In the genomic region with DNA sequence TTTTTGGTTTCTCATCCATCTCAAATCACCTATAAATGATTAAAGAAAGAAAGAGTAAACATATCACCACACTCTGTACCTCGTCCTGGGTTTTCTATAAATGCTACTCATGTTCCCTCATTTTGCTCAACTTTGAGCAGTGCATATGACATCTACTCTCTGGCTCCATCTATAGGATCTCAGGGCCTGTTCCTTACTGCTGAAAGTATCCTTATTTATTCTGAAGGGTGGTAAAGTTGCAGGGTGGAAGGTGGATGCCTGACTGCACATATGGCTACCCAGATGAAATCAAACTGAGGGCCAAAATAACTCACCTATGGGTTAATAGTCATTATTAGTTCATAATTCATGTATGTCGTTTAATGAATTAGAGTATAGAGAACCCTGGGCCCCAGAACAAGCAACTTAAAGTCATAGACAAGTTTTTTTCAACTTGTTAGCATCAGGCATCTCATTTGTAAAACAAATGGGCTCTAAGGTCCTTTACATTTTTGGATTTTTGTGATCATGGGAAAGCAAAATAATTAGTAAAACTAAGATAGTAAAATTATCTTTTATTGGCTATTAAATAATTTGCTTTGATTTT, we compare ENCODE assay signal across 1 cellular context.
TF ChIP-seq lines count a peak whose summit lies in the region.

No MANE protein-coding gene starts in this region.

TF ChIP-seq in WTC11, 78 proteins besides CTCF, POLR2A, EP300 and RAD21 (continued from another document):
- TF ChIP-seq, protein P1, sequence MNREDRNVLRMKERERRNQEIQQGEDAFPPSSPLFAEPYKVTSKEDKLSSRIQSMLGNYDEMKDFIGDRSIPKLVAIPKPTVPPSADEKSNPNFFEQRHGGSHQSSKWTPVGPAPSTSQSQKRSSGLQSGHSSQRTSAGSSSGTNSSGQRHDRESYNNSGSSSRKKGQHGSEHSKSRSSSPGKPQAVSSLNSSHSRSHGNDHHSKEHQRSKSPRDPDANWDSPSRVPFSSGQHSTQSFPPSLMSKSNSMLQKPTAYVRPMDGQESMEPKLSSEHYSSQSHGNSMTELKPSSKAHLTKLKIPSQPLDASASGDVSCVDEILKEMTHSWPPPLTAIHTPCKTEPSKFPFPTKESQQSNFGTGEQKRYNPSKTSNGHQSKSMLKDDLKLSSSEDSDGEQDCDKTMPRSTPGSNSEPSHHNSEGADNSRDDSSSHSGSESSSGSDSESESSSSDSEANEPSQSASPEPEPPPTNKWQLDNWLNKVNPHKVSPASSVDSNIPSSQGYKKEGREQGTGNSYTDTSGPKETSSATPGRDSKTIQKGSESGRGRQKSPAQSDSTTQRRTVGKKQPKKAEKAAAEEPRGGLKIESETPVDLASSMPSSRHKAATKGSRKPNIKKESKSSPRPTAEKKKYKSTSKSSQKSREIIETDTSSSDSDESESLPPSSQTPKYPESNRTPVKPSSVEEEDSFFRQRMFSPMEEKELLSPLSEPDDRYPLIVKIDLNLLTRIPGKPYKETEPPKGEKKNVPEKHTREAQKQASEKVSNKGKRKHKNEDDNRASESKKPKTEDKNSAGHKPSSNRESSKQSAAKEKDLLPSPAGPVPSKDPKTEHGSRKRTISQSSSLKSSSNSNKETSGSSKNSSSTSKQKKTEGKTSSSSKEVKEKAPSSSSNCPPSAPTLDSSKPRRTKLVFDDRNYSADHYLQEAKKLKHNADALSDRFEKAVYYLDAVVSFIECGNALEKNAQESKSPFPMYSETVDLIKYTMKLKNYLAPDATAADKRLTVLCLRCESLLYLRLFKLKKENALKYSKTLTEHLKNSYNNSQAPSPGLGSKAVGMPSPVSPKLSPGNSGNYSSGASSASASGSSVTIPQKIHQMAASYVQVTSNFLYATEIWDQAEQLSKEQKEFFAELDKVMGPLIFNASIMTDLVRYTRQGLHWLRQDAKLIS (CRISPR knock-in tag; IDR thresholded peaks at IDR 0.05; ENCODE audit: borderline replicate concordance), result no peak
